ENCODE assay signal across 2 cellular contexts in the genomic region with DNA sequence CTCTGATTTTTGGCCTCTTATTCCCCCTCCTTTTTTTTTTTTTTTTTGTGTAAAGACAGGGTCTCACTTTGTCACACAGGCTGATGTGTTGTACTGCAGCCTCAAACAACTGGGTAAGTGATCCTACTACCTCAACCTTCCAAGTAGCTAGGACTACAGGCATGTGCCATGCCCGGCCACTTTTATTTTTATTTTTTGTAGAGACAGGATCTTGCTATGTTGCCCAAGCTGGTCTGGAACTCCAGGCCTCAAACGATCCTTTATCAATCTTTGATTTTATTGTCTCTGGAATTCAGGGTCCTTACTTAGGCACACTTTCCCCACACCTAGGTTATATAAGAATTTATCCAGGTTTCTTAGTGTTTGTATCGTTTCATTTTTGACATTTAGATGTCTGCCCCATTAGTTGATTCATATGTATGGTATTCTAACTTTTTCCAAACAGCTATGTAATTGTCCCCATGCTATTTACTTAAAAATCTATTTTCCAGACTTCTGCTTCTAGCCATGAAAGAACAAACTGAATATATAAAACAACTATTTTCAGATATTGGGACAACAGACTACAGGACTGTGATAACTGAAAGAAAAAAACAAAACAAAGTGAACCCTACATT.
TF ChIP-seq lines count a peak whose summit lies in the region.

No MANE protein-coding gene starts in this region.

TF ChIP-seq in SK-N-SH, 30 proteins besides CTCF, POLR2A, EP300 and RAD21:
- TF ChIP-seq RFX5 (IDR thresholded peaks at IDR 0.05; ENCODE audit: low read length): no peak
- no peak for TF ChIP-seq TCF12 (IDR thresholded peaks at IDR 0.05)
- no peak for TF ChIP-seq RCOR1 (IDR thresholded peaks at IDR 0.05; ENCODE audit: low read length)
- TF ChIP-seq NFIC (IDR thresholded peaks at IDR 0.05; ENCODE audit: borderline replicate concordance): no peak
- no peak for TF ChIP-seq FOXM1 (IDR thresholded peaks at IDR 0.05; ENCODE audit: low read depth)
- no peak for TF ChIP-seq MEF2A (IDR thresholded peaks at IDR 0.05; ENCODE audit: borderline replicate concordance, low read depth)
- TF ChIP-seq SIN3A (IDR thresholded peaks at IDR 0.05; ENCODE audit: borderline replicate concordance, low read depth, low read length): no peak
- TF ChIP-seq MXI1 (IDR thresholded peaks at IDR 0.05; ENCODE audit: low read depth, low read length): no peak
- TF ChIP-seq POLR2AphosphoS5 (IDR thresholded peaks at IDR 0.05; ENCODE audit: low read depth, low read length): no peak
- no peak for TF ChIP-seq GABPA (IDR thresholded peaks at IDR 0.05; ENCODE audit: low read depth)
- TF ChIP-seq, protein P1, sequence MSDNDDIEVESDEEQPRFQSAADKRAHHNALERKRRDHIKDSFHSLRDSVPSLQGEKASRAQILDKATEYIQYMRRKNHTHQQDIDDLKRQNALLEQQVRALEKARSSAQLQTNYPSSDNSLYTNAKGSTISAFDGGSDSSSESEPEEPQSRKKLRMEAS (IDR thresholded peaks at IDR 0.05; ENCODE audit: low read depth): no peak
- TF ChIP-seq FOSL2 (IDR thresholded peaks at IDR 0.05; ENCODE audit: borderline replicate concordance, low read depth): no peak
- TF ChIP-seq EZH2phosphoT487 (IDR thresholded peaks at IDR 0.05; ENCODE audit: borderline replicate concordance, low read depth): no peak
- TF ChIP-seq, protein P2, sequence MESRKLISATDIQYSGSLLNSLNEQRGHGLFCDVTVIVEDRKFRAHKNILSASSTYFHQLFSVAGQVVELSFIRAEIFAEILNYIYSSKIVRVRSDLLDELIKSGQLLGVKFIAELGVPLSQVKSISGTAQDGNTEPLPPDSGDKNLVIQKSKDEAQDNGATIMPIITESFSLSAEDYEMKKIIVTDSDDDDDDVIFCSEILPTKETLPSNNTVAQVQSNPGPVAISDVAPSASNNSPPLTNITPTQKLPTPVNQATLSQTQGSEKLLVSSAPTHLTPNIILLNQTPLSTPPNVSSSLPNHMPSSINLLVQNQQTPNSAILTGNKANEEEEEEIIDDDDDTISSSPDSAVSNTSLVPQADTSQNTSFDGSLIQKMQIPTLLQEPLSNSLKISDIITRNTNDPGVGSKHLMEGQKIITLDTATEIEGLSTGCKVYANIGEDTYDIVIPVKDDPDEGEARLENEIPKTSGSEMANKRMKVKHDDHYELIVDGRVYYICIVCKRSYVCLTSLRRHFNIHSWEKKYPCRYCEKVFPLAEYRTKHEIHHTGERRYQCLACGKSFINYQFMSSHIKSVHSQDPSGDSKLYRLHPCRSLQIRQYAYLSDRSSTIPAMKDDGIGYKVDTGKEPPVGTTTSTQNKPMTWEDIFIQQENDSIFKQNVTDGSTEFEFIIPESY (IDR thresholded peaks at IDR 0.05; ENCODE audit: borderline replicate concordance, low read depth): no peak
- TF ChIP-seq, protein P3, sequence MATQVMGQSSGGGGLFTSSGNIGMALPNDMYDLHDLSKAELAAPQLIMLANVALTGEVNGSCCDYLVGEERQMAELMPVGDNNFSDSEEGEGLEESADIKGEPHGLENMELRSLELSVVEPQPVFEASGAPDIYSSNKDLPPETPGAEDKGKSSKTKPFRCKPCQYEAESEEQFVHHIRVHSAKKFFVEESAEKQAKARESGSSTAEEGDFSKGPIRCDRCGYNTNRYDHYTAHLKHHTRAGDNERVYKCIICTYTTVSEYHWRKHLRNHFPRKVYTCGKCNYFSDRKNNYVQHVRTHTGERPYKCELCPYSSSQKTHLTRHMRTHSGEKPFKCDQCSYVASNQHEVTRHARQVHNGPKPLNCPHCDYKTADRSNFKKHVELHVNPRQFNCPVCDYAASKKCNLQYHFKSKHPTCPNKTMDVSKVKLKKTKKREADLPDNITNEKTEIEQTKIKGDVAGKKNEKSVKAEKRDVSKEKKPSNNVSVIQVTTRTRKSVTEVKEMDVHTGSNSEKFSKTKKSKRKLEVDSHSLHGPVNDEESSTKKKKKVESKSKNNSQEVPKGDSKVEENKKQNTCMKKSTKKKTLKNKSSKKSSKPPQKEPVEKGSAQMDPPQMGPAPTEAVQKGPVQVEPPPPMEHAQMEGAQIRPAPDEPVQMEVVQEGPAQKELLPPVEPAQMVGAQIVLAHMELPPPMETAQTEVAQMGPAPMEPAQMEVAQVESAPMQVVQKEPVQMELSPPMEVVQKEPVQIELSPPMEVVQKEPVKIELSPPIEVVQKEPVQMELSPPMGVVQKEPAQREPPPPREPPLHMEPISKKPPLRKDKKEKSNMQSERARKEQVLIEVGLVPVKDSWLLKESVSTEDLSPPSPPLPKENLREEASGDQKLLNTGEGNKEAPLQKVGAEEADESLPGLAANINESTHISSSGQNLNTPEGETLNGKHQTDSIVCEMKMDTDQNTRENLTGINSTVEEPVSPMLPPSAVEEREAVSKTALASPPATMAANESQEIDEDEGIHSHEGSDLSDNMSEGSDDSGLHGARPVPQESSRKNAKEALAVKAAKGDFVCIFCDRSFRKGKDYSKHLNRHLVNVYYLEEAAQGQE (IDR thresholded peaks at IDR 0.05; ENCODE audit: low read depth, low read length): no peak
- TF ChIP-seq YY1 (IDR thresholded peaks at IDR 0.05; ENCODE audit: low read depth): no peak
- no peak for TF ChIP-seq JUND (IDR thresholded peaks at IDR 0.05)

TF ChIP-seq in endothelial cell of umbilical vein, 7 proteins besides CTCF, POLR2A, EP300 and RAD21:
- TF ChIP-seq POLR2AphosphoS5 (IDR thresholded peaks at IDR 0.05; ENCODE audit: insufficient read depth, low read depth, low read length): no peak
- no peak for TF ChIP-seq EZH2 (IDR thresholded peaks at IDR 0.05; ENCODE audit: borderline replicate concordance, low read depth, low read length, severe bottlenecking)
- TF ChIP-seq GATA2 (IDR thresholded peaks at IDR 0.05; ENCODE audit: insufficient read depth, insufficient read length, low read depth, low read length): no peak
- no peak for TF ChIP-seq MYC (IDR thresholded peaks at IDR 0.05; ENCODE audit: low read depth, low read length)
- TF ChIP-seq, protein P1 (IDR thresholded peaks at IDR 0.05; ENCODE audit: insufficient read depth, insufficient read length): no peak
- TF ChIP-seq FOS (IDR thresholded peaks at IDR 0.05; ENCODE audit: borderline replicate concordance, insufficient read depth, low read length): no peak
- TF ChIP-seq JUN (IDR thresholded peaks at IDR 0.05; ENCODE audit: borderline replicate concordance, insufficient read depth, insufficient read length, low read depth): no peak
